1 cellular context compared by ENCODE assay signal in the genomic region with DNA sequence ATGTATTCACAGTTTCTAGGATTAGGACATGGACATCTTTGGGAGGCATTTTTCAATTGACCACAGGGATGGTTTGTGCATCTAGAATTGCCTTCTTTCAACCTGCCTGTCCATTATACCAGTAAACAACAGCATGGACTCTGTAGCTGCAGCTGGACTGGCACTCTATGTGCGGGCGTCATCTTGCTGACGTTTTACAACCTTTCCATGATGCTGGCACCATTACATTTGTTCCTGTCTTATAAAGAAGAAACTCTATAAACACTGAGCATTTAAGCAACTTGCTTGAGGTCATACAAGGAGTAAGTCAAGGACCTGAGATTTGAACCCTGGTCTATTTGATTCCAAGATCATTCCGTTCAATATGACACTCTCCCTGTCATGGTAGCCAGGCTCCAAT.
TF ChIP-seq lines count a peak whose summit lies in the region.

No MANE protein-coding gene starts in this region.

TF ChIP-seq in H1, 55 proteins besides CTCF, POLR2A, EP300 and RAD21:
- TF ChIP-seq RBBP5 (IDR thresholded peaks at IDR 0.05; ENCODE audit: borderline replicate concordance, low read depth, low read length) (no peak), SRF (IDR thresholded peaks at IDR 0.05; ENCODE audit: low read depth, low read length) (peak; percentile 25; the same call in 1 of the 2 replicates)
